In genomic region chr3:172305552-172305951, GRCh38 we compare ENCODE assay signal across 12 cellular contexts.
DNase-seq lines count a peak whose midpoint lies in the region; ATAC-seq and TF ChIP-seq lines count a peak whose summit lies in the region.
"Had no signal": no experiment of that assay in that cellular context is flagged by ENCODE, and none has a peak within 500 bp of the region (broad histone marks: within the 10 kb centered on the region; RNA-seq: fewer than 3 reads in every experiment).

No MANE protein-coding gene starts in this region.

- WGBS in suprapubic skin: 81% methylated on average over 2 of the region's 2 CpGs

- H3K9me3 Mint-ChIP-seq in chondrocyte (ENCODE audit: low read depth): no peaks in the 10 kb centered on the region

- H3K27ac Mint-ChIP-seq in chondrocyte (ENCODE audit: unreplicated experiment): peak overlapping the region; percentile 58

- no peaks in the 10 kb centered on the region for H3K27me3 ChIP-seq in suprapubic skin
- H3K27me3 ChIP-seq: ascending aorta, esophagus squamous epithelium had no signal

- DNase-seq in A172 (ENCODE audit: low spot score) (peak; percentile 35), HS-5 (ENCODE audit: low read depth) (peak; percentile 61), chondrocyte (ENCODE audit: low spot score) (no peak), left lobe of liver (ENCODE audit: low spot score) (no peak), posterior vena cava (ENCODE audit: low spot score) (no peak), suprapubic skin (ENCODE audit: low spot score in 2 of 2) (no peak)
- no peak for DNase-seq in stimulated activated CD4-positive, alpha-beta T cell treated with anti-CD3 and anti-CD28 coated beads, Interleukin-1b, Interleukin-23, amount 100 ng/mL, for 48 hours
- DNase-seq: esophagus squamous epithelium, NCI-H345, occipital lobe had no signal

- peak; percentile 79 for ATAC-seq in left lobe of liver
- ATAC-seq in GM18519 (IDR thresholded peaks at IDR 0.05; ENCODE audit: low FRiP score, unreplicated experiment): no peak

- H3K4me1 ChIP-seq in suprapubic skin: peaks cover 18% of the 10 kb centered on the region

- H3K27ac ChIP-seq in suprapubic skin: no peak overlapping the region
- H3K27ac ChIP-seq: ascending aorta, esophagus squamous epithelium had no signal

- no peak for TF ChIP-seq POLR2A in suprapubic skin (IDR thresholded peaks at IDR 0.05)

- intact Hi-C loops in posterior vena cava (cut with DNase I): no loop called here

- H3K9me3 ChIP-seq in suprapubic skin: no peaks in the 10 kb centered on the region
- H3K9me3 ChIP-seq: ascending aorta, esophagus squamous epithelium had no signal

- H3K4me1 Mint-ChIP-seq in chondrocyte (ENCODE audit: low read depth): peaks cover 48% of the 10 kb centered on the region

- H3K4me3 ChIP-seq in suprapubic skin: no peak overlapping the region
- H3K4me3 ChIP-seq: ascending aorta, esophagus squamous epithelium had no signal

- H3K36me3 ChIP-seq in suprapubic skin: peaks cover 40% of the 10 kb centered on the region

- no peaks in the 10 kb centered on the region for H3K27me3 Mint-ChIP-seq in chondrocyte (ENCODE audit: low read depth)

- TF ChIP-seq CTCF in chondrocyte (IDR thresholded peaks at IDR 0.05) (no peak), suprapubic skin (IDR thresholded peaks at IDR 0.05) (no peak)

- H3K36me3 Mint-ChIP-seq in chondrocyte (ENCODE audit: low read depth): peaks cover 40% of the 10 kb centered on the region

- TF ChIP-seq EP300 in suprapubic skin (IDR thresholded peaks at IDR 0.05): no peak

- H3K4me3 Mint-ChIP-seq in chondrocyte (ENCODE audit: unreplicated experiment): no peak overlapping the region

Comparison
In these comparisons a context has a peak if more than half of its experiments do, and no peak if none do; other contexts are left out.
1. DNase-seq: peak in A172 (single experiment) and HS-5 (single experiment); none in chondrocyte (single experiment), left lobe of liver (single experiment), posterior vena cava (single experiment), suprapubic skin (0 of 2) and stimulated activated CD4-positive, alpha-beta T cell treated with anti-CD3 and anti-CD28 coated beads, Interleukin-1b, Interleukin-23, amount 100 ng/mL, for 48 hours (single experiment).